Comparison of ENCODE assay signal across 1 cellular context in the genomic region with DNA sequence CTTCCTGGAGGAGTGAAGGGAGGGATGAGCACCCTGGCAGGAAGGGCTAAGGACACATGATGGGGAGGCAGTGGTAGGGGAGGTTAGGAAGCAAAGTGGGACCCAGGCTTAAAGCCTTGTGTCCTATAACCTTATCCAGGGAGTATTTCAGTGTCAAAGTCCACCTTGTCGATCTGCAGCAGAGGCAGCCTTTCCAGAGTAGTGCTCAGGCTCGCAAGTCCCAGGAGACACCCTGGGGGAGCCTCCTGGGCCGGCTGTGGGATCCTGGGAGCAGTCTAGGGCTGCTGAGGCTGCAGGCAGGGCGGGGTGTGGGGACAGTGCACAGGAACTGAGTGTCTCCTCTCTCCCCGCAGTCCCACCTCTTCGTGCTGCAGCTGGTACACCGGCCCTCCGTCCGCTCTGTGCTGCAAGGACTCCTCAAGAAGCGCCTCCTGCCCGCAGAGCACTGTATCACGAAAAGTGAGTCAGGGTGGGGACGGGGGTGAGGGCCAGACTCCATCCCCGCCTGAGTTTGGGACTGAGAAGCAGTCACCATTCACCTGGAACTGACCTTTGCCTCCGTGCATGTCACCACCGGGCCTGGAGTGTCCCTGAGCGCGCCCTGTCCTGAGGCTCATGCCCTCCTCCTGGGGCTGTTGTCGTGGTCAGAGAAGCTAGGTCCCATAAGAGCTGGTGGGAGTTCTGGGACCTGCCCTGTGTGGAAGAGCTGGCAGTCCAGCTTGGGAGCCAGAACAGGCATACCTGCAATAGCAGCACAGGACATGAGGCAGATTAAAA.
TF ChIP-seq lines count a peak whose summit lies in the region.

No MANE protein-coding gene starts in this region.

TF ChIP-seq in HepG2, 621 proteins besides CTCF, POLR2A, EP300 and RAD21:
- TF ChIP-seq AGO2 (optimal IDR thresholded peaks at IDR 0.05; ENCODE audit: low read depth, low read length) (peak; percentile 68), NFKB2 (CRISPR knock-in tag; IDR thresholded peaks at IDR 0.05; ENCODE audit: borderline replicate concordance) (no peak)
